Comparison of ENCODE assay signal across 8 cellular contexts in the genomic region with DNA sequence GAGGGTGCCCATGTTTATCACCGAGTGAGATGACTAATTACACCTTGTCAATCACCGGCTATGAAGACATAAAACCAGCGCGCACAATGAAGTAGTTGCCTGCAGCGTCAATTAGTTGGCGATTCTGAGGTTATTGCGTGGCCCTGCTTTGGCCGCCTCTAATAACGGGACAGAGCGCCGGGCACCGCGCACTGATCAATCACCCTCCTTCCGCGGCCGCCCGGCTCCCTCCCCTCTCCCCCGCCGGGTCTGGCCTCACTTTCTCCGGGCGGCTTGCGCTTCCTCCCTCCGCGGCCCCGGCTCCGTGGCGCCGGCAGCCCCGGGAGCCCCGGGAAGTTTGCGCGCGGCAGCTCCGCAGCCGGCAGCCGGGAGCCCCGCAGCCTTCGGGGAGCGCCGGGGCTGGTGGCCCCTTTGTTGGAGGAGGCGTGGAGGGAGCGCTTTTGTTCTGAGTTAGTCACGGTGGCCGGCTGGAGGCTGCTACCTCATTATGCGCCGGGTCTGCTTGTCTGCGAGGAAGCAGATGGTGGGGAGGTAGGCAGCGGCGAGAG. TPM values are rescaled to one million over a fixed set of nuclear protein-coding genes. Genes with fewer than 3 reads are reported as not detected.
A peak's percentile ranks its signal among the peaks of the same experiment; 100 is the strongest.
DNase-seq lines count a peak whose midpoint lies in the region; ATAC-seq and TF ChIP-seq lines count a peak whose summit lies in the region.

No MANE protein-coding gene starts in this region.

- intact Hi-C loops in CD4-positive, alpha-beta memory T cell (cut with micrococcal nuclease): no loop called here
- intact Hi-C loops in body of pancreas (cut with DNase I) (no loop called here), heart left ventricle (cut with DNase I) (no loop called here)

- 2 to 3% methylated on average over 3 to 48 of the region's 49 CpGs for WGBS in body of pancreas, 2 donors
- WGBS in heart left ventricle, 4 donors: 1 to 4% (median 2%) methylated on average over 21 to 49 of the region's 49 CpGs

- no peak overlapping the region for H3K4me3 ChIP-seq in CD4-positive, alpha-beta memory T cell (ENCODE audit: low read length in 2 of 2)
- H3K4me3 ChIP-seq in body of pancreas (no peak overlapping the region), heart left ventricle (peak overlapping the region in 6 of 12 donors; percentile 9 to 36 (median 16))

- TF ChIP-seq CTCF in GM13976 (IDR thresholded peaks at IDR 0.05; ENCODE audit: borderline replicate concordance, control extremely low read depth, extremely low read depth, insufficient read depth, missing control alignments) (no peak), VCaP (conservative IDR thresholded peaks at IDR 0.05) (no peak), body of pancreas (IDR thresholded peaks at IDR 0.05) (no peak), heart left ventricle (IDR thresholded peaks at IDR 0.05) (no peak)

- peaks cover 15 to 38% (median 23%) of the 10 kb centered on the region in 4 donors for H3K4me1 Mint-ChIP-seq in CD4-positive, alpha-beta memory T cell
- peaks cover 26% of the 10 kb centered on the region for H3K4me1 Mint-ChIP-seq in memory B cell

- H3K4me1 ChIP-seq in CD4-positive, alpha-beta memory T cell (ENCODE audit: insufficient read depth, low read length): peaks cover 19% of the 10 kb centered on the region
- H3K4me1 ChIP-seq in body of pancreas: peaks cover 37% of the 10 kb centered on the region
- H3K4me1 ChIP-seq in heart left ventricle: peaks cover 2 to 60% (median 29%) of the 10 kb centered on the region in 12 donors

- peak overlapping the region in 7 of 8 donors; percentile 0 to 57 (median 21) for H3K4me3 Mint-ChIP-seq in CD4-positive, alpha-beta memory T cell
- H3K4me3 Mint-ChIP-seq in memory B cell: peak overlapping the region; percentile 37

- H3K27me3 ChIP-seq in CD4-positive, alpha-beta memory T cell (ENCODE audit: insufficient read depth, low read length): peaks cover 52% of the 10 kb centered on the region
- H3K27me3 ChIP-seq in body of pancreas (peaks cover 0 to 61% of the 10 kb centered on the region in 2 donors), heart left ventricle (peaks cover 78 to 100% (median 97%) of the 10 kb centered on the region in 9 donors)

- CTCF ChIA-PET in CD4-positive, alpha-beta memory T cell (lab: Charles Lee; ENCODE audit: partially characterized antibody): no interaction called here

- peak overlapping the region in 1 of 7 donors; percentile 14 for H3K27ac Mint-ChIP-seq in CD4-positive, alpha-beta memory T cell
- H3K27ac Mint-ChIP-seq in memory B cell: peak overlapping the region; percentile 73

- POLR2A ChIA-PET in CD4-positive, alpha-beta memory T cell (lab: Charles Lee; ENCODE audit: partially characterized antibody): no interaction called here

- no peak for ATAC-seq in memory B cell (ENCODE audit: low read depth)
- ATAC-seq in body of pancreas: no peak
- no peak for ATAC-seq in heart left ventricle
- no peak for ATAC-seq in HG03025 (IDR thresholded peaks at IDR 0.05; ENCODE audit: low FRiP score, unreplicated experiment)

- H3K9me3 Mint-ChIP-seq in CD4-positive, alpha-beta memory T cell: peaks cover 0 to 5% (median 0%) of the 10 kb centered on the region in 8 donors
- H3K9me3 Mint-ChIP-seq in memory B cell: no peaks in the 10 kb centered on the region

- DNase-seq in CD4-positive, alpha-beta memory T cell: no peak
- DNase-seq in GM13976 (ENCODE audit: low spot score) (peak; percentile 44), memory B cell (ENCODE audit: low spot score in 2 of 2) (peak in 1 of 2 donors; percentile 45), body of pancreas (no peak), T1000 (lab: John Stamatoyannopoulos, UW) (no peak), heart left ventricle (no peak)

- no peaks in the 10 kb centered on the region for H3K36me3 ChIP-seq in CD4-positive, alpha-beta memory T cell (ENCODE audit: insufficient read depth, low read length)
- H3K36me3 ChIP-seq in body of pancreas (replicated peaks in 1 of 2; ENCODE audit: insufficient read depth in 1 of 2, low read depth in 2 of 2) (no peaks in the 10 kb centered on the region), heart left ventricle (no peaks in the 10 kb centered on the region)

- in situ Hi-C loops in GM13976 (cut with MboI; ENCODE audit: low sequenced_read_pairs, unreplicated experiment): loop anchor here (25.0 kb wide), 1 partner anchor 471 kb away; no protein-coding TSS in a partner anchor

- TF ChIP-seq POLR2A in body of pancreas (IDR thresholded peaks at IDR 0.05): no peak
- TF ChIP-seq POLR2A in heart left ventricle (IDR thresholded peaks at IDR 0.05): no peak

- H3K36me3 Mint-ChIP-seq in CD4-positive, alpha-beta memory T cell: no peaks in the 10 kb centered on the region
- H3K36me3 Mint-ChIP-seq in memory B cell: no peaks in the 10 kb centered on the region

- no peak overlapping the region for H3K27ac ChIP-seq in CD4-positive, alpha-beta memory T cell (ENCODE audit: low read depth, low read length)
- peak overlapping the region; percentile 47; the same call in 1 of the 2 replicates for H3K27ac ChIP-seq in VCaP
- no peak overlapping the region for H3K27ac ChIP-seq in body of pancreas
- H3K27ac ChIP-seq in heart left ventricle: no peak overlapping the region

- no peaks in the 10 kb centered on the region for H3K9me3 ChIP-seq in CD4-positive, alpha-beta memory T cell (ENCODE audit: control insufficient read depth in 1 of 2, low read length in 2 of 2)
- H3K9me3 ChIP-seq in body of pancreas (no peaks in the 10 kb centered on the region), heart left ventricle (no peaks in the 10 kb centered on the region)

- H3K27me3 Mint-ChIP-seq in CD4-positive, alpha-beta memory T cell: peaks cover 65 to 66% of the 10 kb centered on the region in 2 donors
- H3K27me3 Mint-ChIP-seq in memory B cell: peaks cover 36% of the 10 kb centered on the region

RNA-seq across cellular contexts. Expression of a gene that starts 3.2 kb away (rescaled TPM):
- total RNA-seq in CD4-positive, alpha-beta memory T cell: not detected
- not detected for polyA plus RNA-seq in CD4-positive, alpha-beta memory T cell
- total RNA-seq in body of pancreas (not detected), heart left ventricle (1 to 10 TPM in 1 of 9 donors, under 1 TPM in 4, not detected in 4; 0.20 to 1.3 (median 0.33) TPM)
- polyA plus RNA-seq in heart left ventricle: under 1 TPM in 1 of 2 donors, not detected in 1; 0.10 TPM
